9 cellular contexts compared by ENCODE assay signal in genomic region chrX:138756234-138756633, GRCh38. TPM values are rescaled to one million over a fixed set of nuclear protein-coding genes. Genes with fewer than 3 reads are reported as not detected.
DNase-seq lines count a peak whose midpoint lies in the region; ATAC-seq, FAIRE-seq and TF ChIP-seq lines count a peak whose summit lies in the region.
"Had no signal": no experiment of that assay in that cellular context is flagged by ENCODE, and none has a peak within 500 bp of the region (broad histone marks: within the 10 kb centered on the region; RNA-seq: fewer than 3 reads in every experiment).

No MANE protein-coding gene starts in this region.

- no peak overlapping the region for H2AFZ ChIP-seq in mammary epithelial cell (ENCODE audit: low read depth, low read length)

- H3K27ac Mint-ChIP-seq in immature natural killer cell = no peak overlapping the region

- CTCF ChIA-PET in A549 (lab: Yijun Ruan, JAX) (interaction anchor here (0.9 kb wide), 1 partner anchor 803 kb away, joined by 5 read pairs; no protein-coding TSS in a partner anchor), mammary epithelial cell (lab: Charles Lee; ENCODE audit: low non-redundant PET) (no interaction called here)

- H3K27me3 ChIP-seq in mammary epithelial cell (ENCODE audit: insufficient read depth, low read length) (no peaks in the 10 kb centered on the region), lower lobe of right lung (ENCODE audit: low read depth) (no peaks in the 10 kb centered on the region)

- no peaks in the 10 kb centered on the region for H3K36me3 ChIP-seq in mammary epithelial cell (ENCODE audit: insufficient read depth, low read length)
- no peaks in the 10 kb centered on the region for H3K36me3 ChIP-seq in lower lobe of right lung

- no peaks in the 10 kb centered on the region for H3K9me3 Mint-ChIP-seq in immature natural killer cell

- no peaks in the 10 kb centered on the region for H3K36me3 Mint-ChIP-seq in immature natural killer cell
- H3K36me3 Mint-ChIP-seq: CD4-positive, CD25-positive, alpha-beta regulatory T cell had no signal

- H3K9me3 ChIP-seq in A549 = no peaks in the 10 kb centered on the region
- no peaks in the 10 kb centered on the region for H3K9me3 ChIP-seq in mammary epithelial cell (replicated peaks; ENCODE audit: insufficient read depth, low read length)
- H3K9me3 ChIP-seq in lower lobe of right lung = no peaks in the 10 kb centered on the region

- FAIRE-seq in A549 (lab: Jason Lieb, UNC) = no peak
- no peak for FAIRE-seq in RCC 7860 (lab: Jason Lieb, UNC)

- no peaks in the 10 kb centered on the region for H4K20me1 ChIP-seq in mammary epithelial cell (ENCODE audit: insufficient read depth, low read length)

- H3K79me2 ChIP-seq in mammary epithelial cell (ENCODE audit: insufficient read depth, low read length) = no peaks in the 10 kb centered on the region

- no peak for TF ChIP-seq EP300 in A549 (IDR thresholded peaks at IDR 0.05)

- 0 out of 5 replicates have a peak, but pooled peaks of 1 of the 2 experiments have one; percentile 6 for TF ChIP-seq RAD21 in A549 (conservative IDR thresholded peaks at IDR 0.05 in 1 of 2, IDR thresholded peaks at IDR 0.05 in 1 of 2)

- H3K4me1 ChIP-seq in A549 = no peaks in the 10 kb centered on the region
- no peaks in the 10 kb centered on the region for H3K4me1 ChIP-seq in mammary epithelial cell (ENCODE audit: insufficient read depth, low read length)
- H3K4me1 ChIP-seq in lower lobe of right lung = no peaks in the 10 kb centered on the region

- no TSS peak for BruUV-seq in mammary epithelial cell (replicated peaks; lab: Mats Ljungman, UMichigan)

- H3K4me3 Mint-ChIP-seq in immature natural killer cell = no peak overlapping the region
- H3K4me3 Mint-ChIP-seq: CD4-positive, CD25-positive, alpha-beta regulatory T cell had no signal

- intact Hi-C loops in mammary epithelial cell (cut with micrococcal nuclease) = loop anchor here (5.0 kb wide), 1 partner anchor 801 kb away; no protein-coding TSS in a partner anchor
- intact Hi-C loops in lower lobe of right lung (cut with DNase I) = no loop called here

- no peak for TF ChIP-seq POLR2A in A549 (IDR thresholded peaks at IDR 0.05; ENCODE audit: low read length)

- ATAC-seq in A549 = peak; percentile 50 to 53; a peak in 3 of 6 replicates
- peak; percentile 36 to 47 for ATAC-seq in lower lobe of right lung
- no peak for ATAC-seq in GM18870 (IDR thresholded peaks at IDR 0.05; ENCODE audit: unreplicated experiment)

- H3K4me1 Mint-ChIP-seq in immature natural killer cell = no peaks in the 10 kb centered on the region
- H3K4me1 Mint-ChIP-seq: CD4-positive, CD25-positive, alpha-beta regulatory T cell had no signal

- H3K27me3 Mint-ChIP-seq in immature natural killer cell (ENCODE audit: low read depth in 3 of 3) = peaks cover 2 to 4% (median 3%) of the 10 kb centered on the region in 3 donors
- H3K27me3 Mint-ChIP-seq: CD4-positive, CD25-positive, alpha-beta regulatory T cell had no signal

- TF ChIP-seq CTCF in A549 (IDR thresholded peaks at IDR 0.05) (no peak), mammary epithelial cell (conservative IDR thresholded peaks at IDR 0.05 in 1 of 2, IDR thresholded peaks at IDR 0.05 in 1 of 2; ENCODE audit: extremely low read depth in 1 of 2, insufficient read depth in 1 of 2, low read depth in 1 of 2, low read length in 2 of 2) (peak; percentile 21 to 55), lower lobe of right lung (IDR thresholded peaks at IDR 0.05) (no peak)

- no peak overlapping the region for H3K4me2 ChIP-seq in A549
- H3K4me2 ChIP-seq in mammary epithelial cell (ENCODE audit: insufficient read depth, low read depth, low read length) = no peak overlapping the region

- H3K4me3 ChIP-seq in A549 = no peak overlapping the region
- no peak overlapping the region for H3K4me3 ChIP-seq in mammary epithelial cell (replicated peaks in 1 of 3; ENCODE audit: insufficient read depth in 1 of 3, low read depth in 2 of 3, low read length in 3 of 3)
- no peak overlapping the region for H3K4me3 ChIP-seq in lower lobe of right lung

- POLR2A ChIA-PET in A549 (lab: Yijun Ruan, JAX) = no interaction called here

- dilution Hi-C loops in mammary epithelial cell (cut with HindIII; ENCODE audit: low sequenced_read_pairs) = no loop called here

- WGBS in A549 (ENCODE audit: missing lambda C conversion rate) = 10% methylated on average over 2 of the region's 2 CpGs
- 0% methylated on average over 1 of the region's 2 CpGs for WGBS in mammary epithelial cell (ENCODE audit: low coverage, missing lambda C conversion rate)

- DNase-seq in A549 (ENCODE audit: low read depth in 1 of 2, low spot score in 1 of 2) (peak in 1 of 2 experiments; percentile 11), HK-2 (ENCODE audit: unreplicated experiment) (peak; percentile 10), mammary epithelial cell (peak; percentile 37), lower lobe of right lung (peak; percentile 37), T-helper 9 cell (no peak), immature natural killer cell (no peak), RCC 7860 (ENCODE audit: low spot score) (no peak)
- DNase-seq: CD4-positive, CD25-positive, alpha-beta regulatory T cell had no signal

- in situ Hi-C loops in mammary epithelial cell (cut with MboI; ENCODE audit: low sequenced_read_pairs in 2 of 2) = loop anchor here in 1 of 2 donors (25.0 kb wide), 1 partner anchor 1181 kb away; the partner anchor contains the start of gene ATP11C

- no peak overlapping the region for H3K9ac ChIP-seq in mammary epithelial cell (ENCODE audit: insufficient read depth, low read length)

- H3K27ac ChIP-seq in A549 (no peak overlapping the region), mammary epithelial cell (ENCODE audit: insufficient read depth, low read depth, low read length) (no peak overlapping the region), lower lobe of right lung (no peak overlapping the region)

TF ChIP-seq in A549, 52 proteins besides CTCF, POLR2A, EP300 and RAD21:
- TF ChIP-seq JUNB (IDR thresholded peaks at IDR 0.05) = no peak
- TF ChIP-seq KDM1A (IDR thresholded peaks at IDR 0.05; ENCODE audit: low read depth) = no peak
- no peak for TF ChIP-seq SREBF2 (IDR thresholded peaks at IDR 0.05)
- TF ChIP-seq RFX5 (IDR thresholded peaks at IDR 0.05) = no peak
- no peak for TF ChIP-seq MYC (IDR thresholded peaks at IDR 0.05; ENCODE audit: borderline replicate concordance, low read length)
- no peak for TF ChIP-seq FOXS1 (CRISPR knock-in tag; IDR thresholded peaks at IDR 0.05)
- no peak for TF ChIP-seq ZFP36 (IDR thresholded peaks at IDR 0.05; ENCODE audit: borderline replicate concordance, partially characterized antibody)

RNA-seq across cellular contexts. Expression of gene FGF13, which starts 44.7 kb away (rescaled TPM):
- polyA plus RNA-seq in A549 (2011; rRNA removed) (0.13 and 0.17 TPM in 2 replicates), A549 (2017; fragmentation: RNase III; extraction: RNeasy Plus Mini Kit Qiagen cat#74134 plus additional on column Dnase treatment) (not detected in 3 replicates), mammary epithelial cell (not detected), immature natural killer cell (not detected)
- polyA plus RNA-seq in A549 (2012; cell fraction: cytosol; rRNA removed) = 0.01 and 0.11 TPM in 2 replicates
- not detected in 2 replicates for polyA plus RNA-seq in A549 (2012; cell fraction: nucleus; rRNA removed)
- polyA minus RNA-seq in A549 (2011; rRNA and poly(A)+ RNA removed) = not detected in 2 replicates
- total RNA-seq in mammary epithelial cell (1 to 10 TPM in 1 of 2 donors, not detected in 1; 1.3 TPM), lower lobe of right lung (4.0 TPM)
- polyA minus RNA-seq in mammary epithelial cell = not detected
- total RNA-seq: CD4-positive, CD25-positive, alpha-beta regulatory T cell had no signal
- polyA plus RNA-seq: CD4-positive, CD25-positive, alpha-beta regulatory T cell had no signal

Comparison
In these comparisons a context has a peak if more than half of its experiments do, and no peak if none do; other contexts are left out.
1. DNase-seq: peak in HK-2 (single experiment), mammary epithelial cell (single experiment) and lower lobe of right lung (single experiment); none in T-helper 9 cell (single experiment), immature natural killer cell (0 of 3) and RCC 7860 (single experiment).
2. CTCF ChIP-seq: peak in mammary epithelial cell (2 of 2); none in A549 (single experiment) and lower lobe of right lung (single experiment).